Comparison of ENCODE assay signal across 2 cellular contexts in the genomic region with DNA sequence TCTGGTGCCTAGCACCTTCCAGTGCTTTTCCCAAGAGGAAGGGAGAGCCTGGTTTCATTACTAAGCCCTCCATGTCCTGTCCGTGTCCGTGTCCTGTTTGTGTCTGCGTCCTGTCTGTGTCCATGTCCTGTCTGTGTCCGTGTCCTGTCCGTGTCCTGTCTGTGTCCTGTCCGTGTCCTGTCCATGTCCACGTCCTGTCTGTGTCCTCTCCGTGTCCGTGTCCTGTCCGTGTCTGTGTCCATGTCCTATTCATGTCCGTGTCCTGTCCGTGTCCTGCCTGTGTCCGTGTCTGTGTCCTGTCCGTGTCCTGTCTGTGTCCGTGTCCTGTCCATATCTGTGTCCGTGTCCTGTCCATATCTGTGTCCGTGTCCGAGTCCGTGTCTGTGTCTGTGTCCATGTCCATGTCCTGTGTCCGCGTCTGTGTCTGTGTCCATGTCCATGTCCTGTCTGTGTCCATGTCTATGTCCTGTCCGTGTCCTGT.
TF ChIP-seq lines count a peak whose summit lies in the region.

No MANE protein-coding gene starts in this region.

TF ChIP-seq in GM12878, 131 proteins besides CTCF, POLR2A, EP300 and RAD21:
- TF ChIP-seq HDAC6 (IDR thresholded peaks at IDR 0.05; ENCODE audit: unreplicated experiment) = no peak
- TF ChIP-seq, protein P1, sequence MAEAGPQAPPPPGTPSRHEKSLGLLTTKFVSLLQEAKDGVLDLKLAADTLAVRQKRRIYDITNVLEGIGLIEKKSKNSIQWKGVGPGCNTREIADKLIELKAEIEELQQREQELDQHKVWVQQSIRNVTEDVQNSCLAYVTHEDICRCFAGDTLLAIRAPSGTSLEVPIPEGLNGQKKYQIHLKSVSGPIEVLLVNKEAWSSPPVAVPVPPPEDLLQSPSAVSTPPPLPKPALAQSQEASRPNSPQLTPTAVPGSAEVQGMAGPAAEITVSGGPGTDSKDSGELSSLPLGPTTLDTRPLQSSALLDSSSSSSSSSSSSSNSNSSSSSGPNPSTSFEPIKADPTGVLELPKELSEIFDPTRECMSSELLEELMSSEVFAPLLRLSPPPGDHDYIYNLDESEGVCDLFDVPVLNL (IDR thresholded peaks at IDR 0.05; ENCODE audit: low read depth, low read length) = no peak

TF ChIP-seq in HepG2, 621 proteins besides CTCF, POLR2A, EP300 and RAD21:
- TF ChIP-seq MAF1 (CRISPR knock-in tag; IDR thresholded peaks at IDR 0.05; ENCODE audit: borderline replicate concordance) (no peak), SKI (IDR thresholded peaks at IDR 0.05; ENCODE audit: partially characterized antibody) (peak; percentile 30), JUND (CRISPR knock-in tag; IDR thresholded peaks at IDR 0.05) (no peak)
- TF ChIP-seq, protein P2, sequence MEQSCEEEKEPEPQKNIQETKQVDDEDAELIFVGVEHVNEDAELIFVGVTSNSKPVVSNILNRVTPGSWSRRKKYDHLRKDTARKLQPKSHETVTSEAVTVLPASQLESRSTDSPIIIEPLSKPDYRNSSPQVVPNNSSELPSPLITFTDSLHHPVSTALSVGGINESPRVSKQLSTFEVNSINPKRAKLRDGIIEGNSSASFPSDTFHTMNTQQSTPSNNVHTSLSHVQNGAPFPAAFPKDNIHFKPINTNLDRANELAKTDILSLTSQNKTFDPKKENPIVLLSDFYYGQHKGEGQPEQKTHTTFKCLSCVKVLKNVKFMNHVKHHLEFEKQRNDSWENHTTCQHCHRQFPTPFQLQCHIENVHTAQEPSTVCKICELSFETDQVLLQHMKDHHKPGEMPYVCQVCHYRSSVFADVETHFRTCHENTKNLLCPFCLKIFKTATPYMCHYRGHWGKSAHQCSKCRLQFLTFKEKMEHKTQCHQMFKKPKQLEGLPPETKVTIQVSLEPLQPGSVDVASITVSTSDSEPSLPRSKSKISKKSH (CRISPR knock-in tag; IDR thresholded peaks at IDR 0.05; ENCODE audit: borderline replicate concordance) = 0 out of 2 replicates have a peak, but pooled peaks have one; percentile 47
- TF ChIP-seq, protein P3, sequence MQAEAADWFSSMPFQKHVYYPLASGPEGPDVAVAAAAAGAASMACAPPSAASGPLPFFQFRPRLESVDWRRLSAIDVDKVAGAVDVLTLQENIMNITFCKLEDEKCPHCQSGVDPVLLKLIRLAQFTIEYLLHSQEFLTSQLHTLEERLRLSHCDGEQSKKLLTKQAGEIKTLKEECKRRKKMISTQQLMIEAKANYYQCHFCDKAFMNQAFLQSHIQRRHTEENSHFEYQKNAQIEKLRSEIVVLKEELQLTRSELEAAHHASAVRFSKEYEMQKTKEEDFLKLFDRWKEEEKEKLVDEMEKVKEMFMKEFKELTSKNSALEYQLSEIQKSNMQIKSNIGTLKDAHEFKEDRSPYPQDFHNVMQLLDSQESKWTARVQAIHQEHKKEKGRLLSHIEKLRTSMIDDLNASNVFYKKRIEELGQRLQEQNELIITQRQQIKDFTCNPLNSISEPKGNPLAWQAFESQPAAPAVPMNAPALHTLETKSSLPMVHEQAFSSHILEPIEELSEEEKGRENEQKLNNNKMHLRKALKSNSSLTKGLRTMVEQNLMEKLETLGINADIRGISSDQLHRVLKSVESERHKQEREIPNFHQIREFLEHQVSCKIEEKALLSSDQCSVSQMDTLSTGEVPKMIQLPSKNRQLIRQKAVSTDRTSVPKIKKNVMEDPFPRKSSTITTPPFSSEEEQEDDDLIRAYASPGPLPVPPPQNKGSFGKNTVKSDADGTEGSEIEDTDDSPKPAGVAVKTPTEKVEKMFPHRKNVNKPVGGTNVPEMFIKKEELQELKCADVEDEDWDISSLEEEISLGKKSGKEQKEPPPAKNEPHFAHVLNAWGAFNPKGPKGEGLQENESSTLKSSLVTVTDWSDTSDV (CRISPR knock-in tag; IDR thresholded peaks at IDR 0.05) = peak; percentile 51; the same call in 1 of the 2 replicates
TF ChIP-seq in HepG2: peak in this region for 3.
